ENCODE assay signal across 20 cellular contexts in genomic region chr9:127406799-127407504, GRCh38. TPM values are rescaled to one million over a fixed set of nuclear protein-coding genes. Genes with fewer than 3 reads are reported as not detected.
DNase-seq lines count a peak whose midpoint lies in the region; ATAC-seq, FAIRE-seq and TF ChIP-seq lines count a peak whose summit lies in the region.
"Had no signal": no experiment of that assay in that cellular context is flagged by ENCODE, and none has a peak within 500 bp of the region (broad histone marks: within the 10 kb centered on the region; RNA-seq: fewer than 3 reads in every experiment).

No MANE protein-coding gene starts in this region.

- H3K4me2 ChIP-seq in K562 (ENCODE audit: insufficient read depth, low read length): no peak overlapping the region
- H3K4me2 ChIP-seq: smooth muscle cell had no signal

- no peak for FAIRE-seq in K562 (lab: Jason Lieb, UNC)

- no peak overlapping the region for H2AFZ ChIP-seq in K562 (ENCODE audit: low read depth, low read length)

- H3K27ac ChIP-seq in K562 (ENCODE audit: extremely low read depth, low read depth, low read length) (no peak overlapping the region), temporal lobe (ENCODE audit: low read depth, low read length) (peak overlapping the region; percentile 7)
- H3K27ac ChIP-seq: SK-N-MC had no signal

- no peaks in the 10 kb centered on the region for H3K27me3 ChIP-seq in K562 (ENCODE audit: control insufficient read depth in 2 of 2, insufficient read depth in 2 of 2, low read length in 2 of 2)
- H3K27me3 ChIP-seq: esophagus squamous epithelium, MG63 had no signal

- H3K36me3 ChIP-seq in K562 (ENCODE audit: control insufficient read depth, insufficient read depth, low read length): no peaks in the 10 kb centered on the region
- H3K36me3 ChIP-seq: MG63 had no signal

- H3K4me3 ChIP-seq in LNCaP clone FGC (ENCODE audit: low read depth, low read length) (peak overlapping the region; percentile 30; the same call in 1 of the 2 replicates), K562 (no peak overlapping the region)
- H3K4me3 ChIP-seq: esophagus squamous epithelium, MG63, SK-N-MC, smooth muscle cell had no signal

- no peak for TF ChIP-seq EP300 in K562 (IDR thresholded peaks at IDR 0.05; ENCODE audit: low read length)

- no peak for TF ChIP-seq POLR2A in K562 (conservative IDR thresholded peaks at IDR 0.05)

- in situ Hi-C loops in K562 (cut with MboI): no loop called here

- peaks cover 6% of the 10 kb centered on the region for H3K9me1 ChIP-seq in K562 (ENCODE audit: control insufficient read depth, insufficient read depth, low read length)

- no peak for TF ChIP-seq RAD21 in K562 (CRISPR knock-in tag; conservative IDR thresholded peaks at IDR 0.05 in 1 of 2, IDR thresholded peaks at IDR 0.05 in 1 of 2)

- DNase-seq in LNCaP clone FGC (ENCODE audit: low read depth): no peak
- peak in 3 of 4 experiments; percentile 32 to 77 (median 74) for DNase-seq in K562 (ENCODE audit: extremely low read depth in 1 of 4, low spot score in 3 of 4)
- DNase-seq in left lobe of liver (ENCODE audit: low spot score): no peak
- DNase-seq in NK-92 treated with Interleukin-12 subunit alpha and Interleukin-12 subunit beta, amount 100 ng/mL, for 24 hours (lab: John Stamatoyannopoulos, UW): no peak
- DNase-seq in NCI-H82 treated with DMSO at 0.1 percent for 48 hours (lab: John Stamatoyannopoulos, UW; ENCODE audit: unreplicated experiment): no peak
- DNase-seq: activated CD8-positive, alpha-beta T cell treated with anti-CD3 and anti-CD28 coated beads for 36 hours; activated naive CD4-positive, alpha-beta T cell; activated T-cell treated with anti-CD3 and anti-CD28 coated beads, Interleukin-2, amount 50 U/mL, for 24 hours; Calu3; effector memory CD4-positive, alpha-beta T cell; esophagus squamous epithelium; MG63; NCI-H1436; NCI-H2171 treated with DMSO at 0.1 percent for 48 hours; stimulated activated CD4-positive, alpha-beta T cell treated with anti-CD3 and anti-CD28 coated beads, Interleukin-4, amount 100 ng/mL, for 24 hours; stimulated activated naive CD8-positive, alpha-beta T cell treated with anti-CD3 and anti-CD28 coated beads, Interleukin-15, amount 100 ng/mL, for 72 hours had no signal

- TF ChIP-seq CTCF in LNCaP clone FGC (IDR thresholded peaks at IDR 0.05; ENCODE audit: control insufficient read depth, extremely low read depth, insufficient read depth): no peak
- TF ChIP-seq CTCF in K562 (IDR thresholded peaks at IDR 0.05 in 2 of 3, conservative IDR thresholded peaks at IDR 0.05 in 1 of 3; ENCODE audit: insufficient read depth in 2 of 3, low read depth in 1 of 3, low read length in 3 of 3): peak in 2 of 3 experiments; percentile 13 to 25; a peak in 1 of 6 replicates

- H3K9ac ChIP-seq in K562 (ENCODE audit: insufficient read depth in 1 of 2, low read depth in 2 of 2, low read length in 2 of 2): peak overlapping the region in 1 of 2 experiments; percentile 78; a peak in 2 of 4 replicates

- H4K20me1 ChIP-seq in K562 (replicated peaks; ENCODE audit: control insufficient read depth, insufficient read depth, low read length): no peaks in the 10 kb centered on the region; the same call in 1 of the 2 replicates

- ATAC-seq in K562 (peak; percentile 78), left lobe of liver (peak; percentile 39), GM18511 (IDR thresholded peaks at IDR 0.05; ENCODE audit: unreplicated experiment) (no peak)
- ATAC-seq: activated CD8-positive, alpha-beta T cell treated with anti-CD3 and anti-CD28 coated beads for 36 hours; stimulated activated naive CD8-positive, alpha-beta T cell treated with anti-CD3 and anti-CD28 coated beads, Interleukin-15, amount 100 ng/mL, for 72 hours had no signal

- POLR2A ChIA-PET in K562 (lab: Yijun Ruan, JAX): interaction anchor here (0.6 to 1.3 kb wide), 3 partner anchors 10 to 603 kb away, joined by 3 to 7 read pairs (median 5); partner anchors contain the start of gene SLC2A8

- CTCF ChIA-PET in K562 (lab: Yijun Ruan, JAX; ENCODE audit: low intra/inter-chr PET ratio): interaction anchor here (0.6 kb wide), 1 partner anchor 60 kb away, joined by 3 read pairs; no protein-coding TSS in a partner anchor

- intact Hi-C loops in K562 (cut with micrococcal nuclease): no loop called here

- H3K9me3 ChIP-seq in K562 (replicated peaks; ENCODE audit: control insufficient read depth, insufficient read depth, low read depth, low read length): no peaks in the 10 kb centered on the region
- H3K9me3 ChIP-seq: esophagus squamous epithelium, MG63 had no signal

- H3K79me2 ChIP-seq in K562 (ENCODE audit: control insufficient read depth, insufficient read depth, low read length): no peaks in the 10 kb centered on the region

- H3K4me1 ChIP-seq in K562 (replicated peaks in 1 of 2; ENCODE audit: control insufficient read depth in 2 of 2, insufficient read depth in 2 of 2, low read length in 2 of 2): peaks cover 2 to 40% of the 10 kb centered on the region in 2 experiments; a peak in 4 of 5 replicates

- WGBS in K562 (ENCODE audit: insufficient coverage, low coverage, missing lambda C conversion rate): 35% methylated on average over 13 of the region's 13 CpGs

- no TSS peak for BruUV-seq in K562 (replicated peaks; lab: Mats Ljungman, UMichigan)

RNA-seq across cellular contexts. Expression of gene SLC2A8, which starts 10.0 kb away (rescaled TPM):
- 9.0 and 31.6 TPM in 2 replicates for total RNA-seq in K562 (2011; cell fraction: chromatin; rRNA removed; ENCODE audit: low replicate concordance)
- total RNA-seq in K562 (2011; cell fraction: nucleolus; rRNA removed): 24.8 and 24.9 TPM in 2 replicates
- 12.1 and 16.1 TPM in 2 replicates for total RNA-seq in K562 (2011; cell fraction: nucleoplasm; rRNA removed)
- total RNA-seq in K562 (2014; rRNA removed) (9.7 and 12.6 TPM in 2 replicates), K562 (2014; rRNA removed; fragmentation: Illumina TruSeq; extraction: Trizol) (1.6 and 2.4 TPM in 2 replicates), K562 (2015; rRNA removed; fragmentation: Illumina TruSeq; extraction: Trizol) (5.2 and 6.7 TPM in 2 replicates), K562 (2021) (10.3 and 12.9 TPM in 2 replicates), left lobe of liver (26.3 TPM), temporal lobe (5.9 TPM)
- polyA plus RNA-seq in K562 (2011; rRNA removed) (5.4 and 8.1 TPM in 2 replicates), K562 (2014; fragmentation: Illumina TruSeq; extraction: Trizol) (3.6 and 6.2 TPM in 2 replicates), K562 (2014; fragmentation: Nextera tagmentation; extraction: Ambion mirVana) (1 to 10 TPM in 1 of 2 experiments, under 1 TPM in 1; 0.13 to 1.1 TPM), K562 (2014; rRNA removed) (9.9 and 10.4 TPM in 2 replicates)
- 7.3 and 17.7 TPM in 2 replicates for polyA plus RNA-seq in K562 (2011; cell fraction: cytosol; rRNA removed)
- 22.0 and 29.9 TPM in 2 replicates for polyA plus RNA-seq in K562 (2011; cell fraction: nucleus; rRNA removed)
- polyA plus RNA-seq in K562 (2012): 6.4 and 7.8 TPM in 2 replicates
- polyA minus RNA-seq in K562 (2011; rRNA and poly(A)+ RNA removed): 2.7 and 2.9 TPM in 2 replicates
- 6.7 and 7.1 TPM in 2 replicates for polyA minus RNA-seq in K562 (2011; cell fraction: cytosol; rRNA and poly(A)+ RNA removed)
- polyA minus RNA-seq in K562 (2011; cell fraction: nucleus; rRNA and poly(A)+ RNA removed): 8.3 and 8.9 TPM in 2 replicates

RNA-seq across cellular contexts. Expression of gene ZNF79, which starts 17.2 kb away (rescaled TPM):
- 23.5 and 37.2 TPM in 2 replicates for total RNA-seq in K562 (2011; cell fraction: chromatin; rRNA removed; ENCODE audit: low replicate concordance)
- total RNA-seq in K562 (2011; cell fraction: nucleolus; rRNA removed): 21.8 and 28.7 TPM in 2 replicates
- 13.2 and 19.8 TPM in 2 replicates for total RNA-seq in K562 (2011; cell fraction: nucleoplasm; rRNA removed)
- total RNA-seq in K562 (2014; rRNA removed): 6.0 and 6.6 TPM in 2 replicates
- total RNA-seq in K562 (2014; rRNA removed; fragmentation: Illumina TruSeq; extraction: Trizol): 5.3 and 5.6 TPM in 2 replicates
- total RNA-seq in K562 (2015; rRNA removed; fragmentation: Illumina TruSeq; extraction: Trizol): 6.3 and 7.0 TPM in 2 replicates
- 6.3 and 6.4 TPM in 2 replicates for total RNA-seq in K562 (2021)
- polyA plus RNA-seq in K562 (2011; rRNA removed): 2.7 and 3.4 TPM in 2 replicates
- polyA plus RNA-seq in K562 (2011; cell fraction: cytosol; rRNA removed): 2.5 and 2.8 TPM in 2 replicates
- polyA plus RNA-seq in K562 (2011; cell fraction: nucleus; rRNA removed): 3.9 and 4.7 TPM in 2 replicates
- 3.0 and 3.1 TPM in 2 replicates for polyA plus RNA-seq in K562 (2012)
- 4.1 and 4.3 TPM in 2 replicates for polyA plus RNA-seq in K562 (2014; fragmentation: Illumina TruSeq; extraction: Trizol)
- under 1 TPM; 0.62 to 0.70 TPM for polyA plus RNA-seq in K562 (2014; fragmentation: Nextera tagmentation; extraction: Ambion mirVana)
- polyA plus RNA-seq in K562 (2014; rRNA removed): 3.7 and 5.1 TPM in 2 replicates
- 13.0 and 14.1 TPM in 2 replicates for polyA minus RNA-seq in K562 (2011; rRNA and poly(A)+ RNA removed)
- 5.1 and 5.7 TPM in 2 replicates for polyA minus RNA-seq in K562 (2011; cell fraction: cytosol; rRNA and poly(A)+ RNA removed)
- 9.2 and 10.7 TPM in 2 replicates for polyA minus RNA-seq in K562 (2011; cell fraction: nucleus; rRNA and poly(A)+ RNA removed)
- total RNA-seq in left lobe of liver: 4.2 TPM
- 11.1 TPM for total RNA-seq in temporal lobe

RNA-seq across cellular contexts. Expression of gene RPL12, which starts 44.3 kb away (rescaled TPM):
- total RNA-seq in K562 (2011; cell fraction: chromatin; rRNA removed; ENCODE audit: low replicate concordance): 400 and 555 TPM in 2 replicates
- 648 and 678 TPM in 2 replicates for total RNA-seq in K562 (2011; cell fraction: nucleolus; rRNA removed)
- total RNA-seq in K562 (2011; cell fraction: nucleoplasm; rRNA removed): 701 and 1,157 TPM in 2 replicates
- 1,796 and 1,973 TPM in 2 replicates for total RNA-seq in K562 (2014; rRNA removed)
- total RNA-seq in K562 (2014; rRNA removed; fragmentation: Illumina TruSeq; extraction: Trizol): 2,499 and 2,531 TPM in 2 replicates
- 3,220 and 3,261 TPM in 2 replicates for total RNA-seq in K562 (2015; rRNA removed; fragmentation: Illumina TruSeq; extraction: Trizol)
- total RNA-seq in K562 (2021): 1,614 and 1,743 TPM in 2 replicates
- polyA plus RNA-seq in K562 (2011; rRNA removed): 2,587 and 3,088 TPM in 2 replicates
- polyA plus RNA-seq in K562 (2011; cell fraction: cytosol; rRNA removed): 2,689 and 4,292 TPM in 2 replicates
- polyA plus RNA-seq in K562 (2011; cell fraction: nucleus; rRNA removed): 951 and 1,340 TPM in 2 replicates
- polyA plus RNA-seq in K562 (2012): 1,770 and 3,341 TPM in 2 replicates
- polyA plus RNA-seq in K562 (2014; fragmentation: Illumina TruSeq; extraction: Trizol): 4,080 and 4,558 TPM in 2 replicates
- polyA plus RNA-seq in K562 (2014; fragmentation: Nextera tagmentation; extraction: Ambion mirVana): 1,000 to 10,000 TPM; 2,219 to 2,376 TPM
- polyA plus RNA-seq in K562 (2014; rRNA removed): 2,953 and 3,005 TPM in 2 replicates
- 933 and 1,147 TPM in 2 replicates for polyA minus RNA-seq in K562 (2011; rRNA and poly(A)+ RNA removed)
- polyA minus RNA-seq in K562 (2011; cell fraction: cytosol; rRNA and poly(A)+ RNA removed): 732 and 781 TPM in 2 replicates
- 303 and 594 TPM in 2 replicates for polyA minus RNA-seq in K562 (2011; cell fraction: nucleus; rRNA and poly(A)+ RNA removed)
- total RNA-seq in left lobe of liver: 307 TPM
- 558 TPM for total RNA-seq in temporal lobe

RNA-seq across cellular contexts. Expression of gene LRSAM1, which starts 44.4 kb away (rescaled TPM):
- 55.1 and 93.1 TPM in 2 replicates for total RNA-seq in K562 (2011; cell fraction: chromatin; rRNA removed; ENCODE audit: low replicate concordance)
- 44.6 and 44.7 TPM in 2 replicates for total RNA-seq in K562 (2011; cell fraction: nucleolus; rRNA removed)
- 34.8 and 38.2 TPM in 2 replicates for total RNA-seq in K562 (2011; cell fraction: nucleoplasm; rRNA removed)
- total RNA-seq in K562 (2014; rRNA removed) (9.0 and 9.9 TPM in 2 replicates), K562 (2014; rRNA removed; fragmentation: Illumina TruSeq; extraction: Trizol) (3.2 and 4.1 TPM in 2 replicates), K562 (2015; rRNA removed; fragmentation: Illumina TruSeq; extraction: Trizol) (4.6 and 5.5 TPM in 2 replicates), K562 (2021) (16.2 and 16.9 TPM in 2 replicates), left lobe of liver (10.9 TPM), temporal lobe (18.4 TPM)
- polyA plus RNA-seq in K562 (2011; rRNA removed) (4.7 and 6.1 TPM in 2 replicates), K562 (2014; fragmentation: Illumina TruSeq; extraction: Trizol) (6.2 and 7.4 TPM in 2 replicates), K562 (2014; fragmentation: Nextera tagmentation; extraction: Ambion mirVana) (under 1 TPM; 0.07 to 0.32 TPM), K562 (2014; rRNA removed) (8.5 and 11.3 TPM in 2 replicates)
- 3.1 and 6.4 TPM in 2 replicates for polyA plus RNA-seq in K562 (2011; cell fraction: cytosol; rRNA removed)
- polyA plus RNA-seq in K562 (2011; cell fraction: nucleus; rRNA removed): 20.1 and 28.5 TPM in 2 replicates
- 6.8 and 13.7 TPM in 2 replicates for polyA plus RNA-seq in K562 (2012)
- polyA minus RNA-seq in K562 (2011; rRNA and poly(A)+ RNA removed): 8.0 and 9.1 TPM in 2 replicates
- 5.1 and 7.0 TPM in 2 replicates for polyA minus RNA-seq in K562 (2011; cell fraction: cytosol; rRNA and poly(A)+ RNA removed)
- 14.7 and 16.1 TPM in 2 replicates for polyA minus RNA-seq in K562 (2011; cell fraction: nucleus; rRNA and poly(A)+ RNA removed)

Comparison
In these comparisons a context has a peak if more than half of its experiments do, and no peak if none do; other contexts are left out.
1. DNase-seq: peak in K562 (3 of 4); none in LNCaP clone FGC (single experiment), left lobe of liver (single experiment), NK-92 treated with Interleukin-12 subunit alpha and Interleukin-12 subunit beta, amount 100 ng/mL, for 24 hours (single experiment) and NCI-H82 treated with DMSO at 0.1 percent for 48 hours (single experiment).